8 cellular contexts compared by ENCODE assay signal in the genomic region with DNA sequence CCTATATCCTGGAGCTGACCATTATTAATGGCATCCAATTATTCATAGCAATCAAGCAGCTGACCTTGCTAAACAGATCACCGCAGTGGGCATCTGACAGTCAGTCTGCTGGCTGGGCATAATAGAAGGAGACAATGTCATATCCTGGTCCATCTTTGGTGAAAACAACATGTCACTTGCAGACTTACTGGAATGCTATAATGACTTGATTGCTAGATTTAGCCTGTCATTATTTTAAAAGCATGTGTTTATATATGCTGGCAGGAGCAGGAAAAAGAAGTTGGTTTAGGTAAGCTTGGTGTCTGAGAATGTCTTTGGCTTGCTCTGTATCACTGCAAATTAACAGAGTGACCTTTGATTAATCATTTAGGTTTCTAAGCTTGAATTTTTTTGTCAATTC.
"Had no signal": no experiment of that assay in that cellular context is flagged by ENCODE, and none has a peak within 500 bp of the region (broad histone marks: within the 10 kb centered on the region; RNA-seq: fewer than 3 reads in every experiment).

No MANE protein-coding gene starts in this region.

- H3K4me3 ChIP-seq: GM12878 had no signal

- FAIRE-seq: G401.6, GM12878, GM12891, GM12892, GM18507, GM19239 had no signal

- ATAC-seq: GM12878 had no signal

- DNase-seq: GDM1, GF-D8 had no signal
